In genomic region chr12:68331500-68331868, GRCh38 we compare ENCODE assay signal across 1 cellular context.
TF ChIP-seq lines count a peak whose summit lies in the region.

No MANE protein-coding gene starts in this region.

TF ChIP-seq in SK-N-SH treated with all-trans-retinoic acid at 6 μM for 48 hours, 23 proteins besides CTCF, POLR2A, EP300 and RAD21 (continued from another document):
- TF ChIP-seq PATZ1 (CRISPR knock-in tag; IDR thresholded peaks at IDR 0.05; ENCODE audit: borderline replicate concordance): no peak
- TF ChIP-seq ZC3H10 (CRISPR knock-in tag; IDR thresholded peaks at IDR 0.05): no peak
- TF ChIP-seq GLIS3 (CRISPR knock-in tag; IDR thresholded peaks at IDR 0.05): no peak
- no peak for TF ChIP-seq PPARA (CRISPR knock-in tag; IDR thresholded peaks at IDR 0.05; ENCODE audit: borderline replicate concordance)
- no peak for TF ChIP-seq ZNF8 (CRISPR knock-in tag; IDR thresholded peaks at IDR 0.05)
- no peak for TF ChIP-seq CSRNP3 (CRISPR knock-in tag; IDR thresholded peaks at IDR 0.05)
- TF ChIP-seq SNAI2 (CRISPR knock-in tag; IDR thresholded peaks at IDR 0.05): no peak
- TF ChIP-seq OSR1 (CRISPR knock-in tag; IDR thresholded peaks at IDR 0.05): no peak
